In the genomic region with DNA sequence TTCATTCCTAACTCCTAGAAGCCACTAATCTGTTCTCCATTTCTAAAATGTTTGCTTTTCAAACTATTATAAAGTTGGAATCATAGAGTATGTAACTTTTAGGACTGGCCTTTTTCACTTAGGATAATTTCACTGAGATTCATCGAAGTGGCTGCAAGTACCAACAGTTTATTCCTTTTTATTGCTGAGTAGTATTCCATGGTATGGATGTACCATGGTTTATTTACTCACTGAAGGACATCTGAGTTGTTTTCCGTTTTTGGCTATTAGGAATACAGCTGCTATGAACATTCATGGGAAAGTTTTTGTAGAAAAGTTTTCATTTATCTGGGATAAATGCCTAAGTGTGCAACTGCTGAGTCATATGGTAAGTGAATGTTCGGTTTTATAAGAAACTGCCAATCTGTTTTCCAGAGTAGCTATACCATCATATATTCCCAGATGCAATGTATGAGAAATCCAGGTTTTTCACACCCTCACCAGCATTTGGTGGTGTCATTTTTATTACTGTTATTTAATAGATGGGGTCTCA, we compare ENCODE assay signal across 17 cellular contexts.
DNase-seq lines count a peak whose midpoint lies in the region; ATAC-seq, FAIRE-seq and TF ChIP-seq lines count a peak whose summit lies in the region.
"Had no signal": no experiment of that assay in that cellular context is flagged by ENCODE, and none has a peak within 500 bp of the region (broad histone marks: within the 10 kb centered on the region; RNA-seq: fewer than 3 reads in every experiment).

No MANE protein-coding gene starts in this region.

- FAIRE-seq in D721Med (lab: Jason Lieb, UNC), result no peak

- peak overlapping the region; percentile 25 for H3K27ac Mint-ChIP-seq in activated naive CD4-positive, alpha-beta T cell treated with anti-CD3 and anti-CD28 coated beads, Interleukin-2, amount 50 U/mL, for 24 hours
- no peak overlapping the region for H3K27ac Mint-ChIP-seq in activated naive CD4-positive, alpha-beta T cell treated with anti-CD3 and anti-CD28 coated beads, Interleukin-2, amount 50 U/mL, for 72 hours
- peak overlapping the region; percentile 58 for H3K27ac Mint-ChIP-seq in stimulated activated memory B cell treated with anti-CD40 and anti-IgM and Interleukin-4, amounts not matched to agents 10 μg/mL and 1 μg/mL and 100 μg/mL, for 72 hours

- H3K36me3 Mint-ChIP-seq in activated naive CD4-positive, alpha-beta T cell treated with anti-CD3 and anti-CD28 coated beads, Interleukin-2, amount 50 U/mL, for 24 hours, result peaks cover 7% of the 10 kb centered on the region
- peaks cover 0 to 8% of the 10 kb centered on the region in 2 donors for H3K36me3 Mint-ChIP-seq in activated naive CD4-positive, alpha-beta T cell treated with anti-CD3 and anti-CD28 coated beads, Interleukin-2, amount 50 U/mL, for 72 hours
- H3K36me3 Mint-ChIP-seq in stimulated activated memory B cell treated with anti-CD40 and anti-IgM and Interleukin-4, amounts not matched to agents 10 μg/mL and 1 μg/mL and 100 μg/mL, for 72 hours, result peaks cover 21% of the 10 kb centered on the region

- no peak overlapping the region for H3K4me3 Mint-ChIP-seq in activated naive CD4-positive, alpha-beta T cell treated with anti-CD3 and anti-CD28 coated beads, Interleukin-2, amount 50 U/mL, for 24 hours
- H3K4me3 Mint-ChIP-seq in stimulated activated memory B cell treated with anti-CD40 and anti-IgM and Interleukin-4, amounts not matched to agents 10 μg/mL and 1 μg/mL and 100 μg/mL, for 72 hours, result no peak overlapping the region

- TF ChIP-seq CTCF in choroid plexus epithelial cell (conservative IDR thresholded peaks at IDR 0.05; ENCODE audit: low read depth, low read length), result no peak
- no peak for TF ChIP-seq CTCF in D721Med (IDR thresholded peaks at IDR 0.05; ENCODE audit: insufficient read depth, missing control alignments)

- H3K27me3 Mint-ChIP-seq in activated naive CD4-positive, alpha-beta T cell treated with anti-CD3 and anti-CD28 coated beads, Interleukin-2, amount 50 U/mL, for 24 hours, result no peaks in the 10 kb centered on the region
- no peaks in the 10 kb centered on the region for H3K27me3 Mint-ChIP-seq in stimulated activated memory B cell treated with anti-CD40 and anti-IgM and Interleukin-4, amounts not matched to agents 10 μg/mL and 1 μg/mL and 100 μg/mL, for 72 hours

- H3K4me1 Mint-ChIP-seq in activated naive CD4-positive, alpha-beta T cell treated with anti-CD3 and anti-CD28 coated beads, Interleukin-2, amount 50 U/mL, for 24 hours, result peaks cover 44% of the 10 kb centered on the region
- H3K4me1 Mint-ChIP-seq in stimulated activated memory B cell treated with anti-CD40 and anti-IgM and Interleukin-4, amounts not matched to agents 10 μg/mL and 1 μg/mL and 100 μg/mL, for 72 hours, result peaks cover 54% of the 10 kb centered on the region

- no peak for DNase-seq in activated naive CD4-positive, alpha-beta T cell treated with anti-CD3 and anti-CD28 coated beads, Interleukin-2, amount 50 U/mL, for 72 hours (ENCODE audit: low spot score in 2 of 2)
- DNase-seq in M059J (ENCODE audit: low read depth) (peak; percentile 15), choroid plexus epithelial cell (ENCODE audit: low read depth) (peak; percentile 34), hepatic stellate cell (ENCODE audit: low spot score) (no peak), D721Med (ENCODE audit: insufficient read length, low spot score) (no peak), mucosa of gallbladder (ENCODE audit: low spot score) (no peak)
- DNase-seq: DMS53; effector memory CD4-positive, alpha-beta T cell; foreskin melanocyte; H7; NCI-H1417 treated with DMSO at 0.1 percent for 48 hours; NCI-H446; right cardiac atrium; stimulated activated CD8-positive, alpha-beta memory T cell treated with anti-CD3 and anti-CD28 coated beads, Interleukin-4, amount 100 ng/mL, for 48 hours had no signal

- no peak overlapping the region for H3K4me3 ChIP-seq in choroid plexus epithelial cell (ENCODE audit: low read depth, low read length)
- H3K4me3 ChIP-seq: tibial nerve had no signal

- no peak for ATAC-seq in activated naive CD4-positive, alpha-beta T cell treated with anti-CD3 and anti-CD28 coated beads, Interleukin-2, amount 50 U/mL, for 72 hours
- ATAC-seq in stimulated activated memory B cell treated with anti-CD40 and anti-IgM and Interleukin-4, amounts not matched to agents 10 μg/mL and 1 μg/mL and 100 μg/mL, for 72 hours, result no peak

- no peaks in the 10 kb centered on the region for H3K9me3 Mint-ChIP-seq in activated naive CD4-positive, alpha-beta T cell treated with anti-CD3 and anti-CD28 coated beads, Interleukin-2, amount 50 U/mL, for 24 hours
- H3K9me3 Mint-ChIP-seq in activated naive CD4-positive, alpha-beta T cell treated with anti-CD3 and anti-CD28 coated beads, Interleukin-2, amount 50 U/mL, for 72 hours, result peaks cover 0 to 5% of the 10 kb centered on the region in 2 donors
- H3K9me3 Mint-ChIP-seq in stimulated activated memory B cell treated with anti-CD40 and anti-IgM and Interleukin-4, amounts not matched to agents 10 μg/mL and 1 μg/mL and 100 μg/mL, for 72 hours, result no peaks in the 10 kb centered on the region

Comparison
In these comparisons a context has a peak if more than half of its experiments do, and no peak if none do; other contexts are left out.
1. H3K27ac Mint-ChIP-seq: peak in activated naive CD4-positive, alpha-beta T cell treated with anti-CD3 and anti-CD28 coated beads, Interleukin-2, amount 50 U/mL, for 24 hours (single experiment) and stimulated activated memory B cell treated with anti-CD40 and anti-IgM and Interleukin-4, amounts not matched to agents 10 μg/mL and 1 μg/mL and 100 μg/mL, for 72 hours (single experiment); none in activated naive CD4-positive, alpha-beta T cell treated with anti-CD3 and anti-CD28 coated beads, Interleukin-2, amount 50 U/mL, for 72 hours (0 of 2).
2. DNase-seq: peak in M059J (single experiment) and choroid plexus epithelial cell (single experiment); none in activated naive CD4-positive, alpha-beta T cell treated with anti-CD3 and anti-CD28 coated beads, Interleukin-2, amount 50 U/mL, for 72 hours (0 of 2), hepatic stellate cell (single experiment), D721Med (single experiment) and mucosa of gallbladder (single experiment).